In genomic region chr14:91328313-91329050, GRCh38 we compare ENCODE assay signal across 17 cellular contexts.
DNase-seq lines count a peak whose midpoint lies in the region; TF ChIP-seq lines count a peak whose summit lies in the region.
"Had no signal": no experiment of that assay in that cellular context is flagged by ENCODE, and none has a peak within 500 bp of the region (broad histone marks: within the 10 kb centered on the region; RNA-seq: fewer than 3 reads in every experiment).

No MANE protein-coding gene starts in this region.

- no peaks in the 10 kb centered on the region for H3K36me3 ChIP-seq in osteoblast (ENCODE audit: insufficient read depth, low read length)
- H3K36me3 ChIP-seq in vagina: no peaks in the 10 kb centered on the region
- no peaks in the 10 kb centered on the region for H3K36me3 ChIP-seq in Caco-2 (ENCODE audit: control insufficient read depth, insufficient read depth, low read length)

- no peak overlapping the region for H3K4me3 Mint-ChIP-seq in activated CD4-positive, alpha-beta T cell treated with anti-CD3 and anti-CD28 coated beads, Interleukin-2, amount 10 ng/mL, durations not matched to agents 24 days and 14 days
- H3K4me3 Mint-ChIP-seq in Caco-2 (ENCODE audit: unreplicated experiment): no peak overlapping the region

- no peaks in the 10 kb centered on the region for H3K27me3 Mint-ChIP-seq in activated CD4-positive, alpha-beta T cell treated with anti-CD3 and anti-CD28 coated beads, Interleukin-2, amount 10 ng/mL, durations not matched to agents 24 days and 14 days
- H3K27me3 Mint-ChIP-seq in Caco-2 (ENCODE audit: insufficient read depth, unreplicated experiment): no peaks in the 10 kb centered on the region

- H4K20me1 ChIP-seq in osteoblast (ENCODE audit: insufficient read depth, low read length): no peaks in the 10 kb centered on the region

- H3K27ac Mint-ChIP-seq in activated CD4-positive, alpha-beta T cell treated with anti-CD3 and anti-CD28 coated beads, Interleukin-2, amount 10 ng/mL, durations not matched to agents 24 days and 14 days: peak overlapping the region; percentile 59
- H3K27ac Mint-ChIP-seq in Caco-2 (ENCODE audit: unreplicated experiment): no peak overlapping the region

- H2AFZ ChIP-seq in osteoblast (ENCODE audit: low read length): no peak overlapping the region

- no peak for DNase-seq in activated CD4-positive, alpha-beta T cell treated with anti-CD3 and anti-CD28 coated beads, Interleukin-2, amount 10 ng/mL, durations not matched to agents 24 days and 14 days
- DNase-seq in activated CD4-positive, alpha-beta T cell treated with anti-CD3 and anti-CD28 coated beads for 48 hours: no peak
- DNase-seq in RWPE1 (ENCODE audit: low spot score): no peak
- no peak for DNase-seq in caudate nucleus (lab: John Stamatoyannopoulos, UW)
- peak; percentile 46 for DNase-seq in osteoblast (ENCODE audit: insufficient read length, low spot score, missing footprints)
- no peak for DNase-seq in vagina (ENCODE audit: extremely low spot score in 2 of 2)
- no peak for DNase-seq in UCSD-AML1 (lab: John Stamatoyannopoulos, UW; ENCODE audit: unreplicated experiment)
- no peak for DNase-seq in Caco-2
- DNase-seq: DND-41; MV-4-11; NCI-H2081 treated with DMSO at 0.1 percent for 48 hours; NCI-H524; PC-3; stimulated activated CD4-positive, alpha-beta T cell treated with anti-CD3 and anti-CD28 coated beads, Interleukin-15, amount 100 ng/mL, for 24 hours; stomach had no signal

- H3K9me3 ChIP-seq in osteoblast (ENCODE audit: low read depth, low read length) (no peaks in the 10 kb centered on the region), vagina (no peaks in the 10 kb centered on the region), Caco-2 (no peaks in the 10 kb centered on the region)
- H3K9me3 ChIP-seq: stomach had no signal

- intact Hi-C loops in activated CD4-positive, alpha-beta T cell treated with anti-CD3 and anti-CD28 coated beads, Interleukin-2, amount 10 ng/mL, durations not matched to agents 24 days and 14 days (cut with micrococcal nuclease): no loop called here
- intact Hi-C loops in vagina (cut with DNase I): no loop called here
- intact Hi-C loops in Caco-2 (cut with micrococcal nuclease; ENCODE audit: unreplicated experiment): no loop called here

- H3K27ac ChIP-seq in RWPE1: peak overlapping the region; percentile 49; the same call in 1 of the 2 replicates
- peak overlapping the region; percentile 31 for H3K27ac ChIP-seq in caudate nucleus (ENCODE audit: low read depth, low read length)
- H3K27ac ChIP-seq in osteoblast (ENCODE audit: low read depth, low read length): no peak overlapping the region
- H3K27ac ChIP-seq in vagina: no peak overlapping the region
- H3K27ac ChIP-seq: C4-2B, stomach had no signal

- no TSS peak for BruUV-seq in Caco-2 (replicated peaks; lab: Mats Ljungman, UMichigan)

- H3K4me1 Mint-ChIP-seq in activated CD4-positive, alpha-beta T cell treated with anti-CD3 and anti-CD28 coated beads, Interleukin-2, amount 10 ng/mL, durations not matched to agents 24 days and 14 days: peaks cover 76% of the 10 kb centered on the region
- H3K4me1 Mint-ChIP-seq in Caco-2 (ENCODE audit: low read depth, unreplicated experiment): peaks cover 6% of the 10 kb centered on the region

- H3K4me3 ChIP-seq in osteoblast (ENCODE audit: insufficient read depth, low read length): no peak overlapping the region
- H3K4me3 ChIP-seq in vagina: no peak overlapping the region
- H3K4me3 ChIP-seq in Caco-2 (ENCODE audit: low read depth, low read length): no peak overlapping the region
- H3K4me3 ChIP-seq: lung, stomach had no signal

- CTCF ChIA-PET in RWPE1 (lab: Yijun Ruan, JAX): interaction anchor here (1.5 kb wide), 1 partner anchor 90 kb away, joined by 4 read pairs; the partner anchor contains the start of gene CCDC88C
- CTCF ChIA-PET in Caco-2 (lab: Charles Lee): interaction anchor here (0.7 to 0.8 kb wide), 2 partner anchors 15 to 90 kb away, joined by 3 read pairs; no protein-coding TSS in a partner anchor

- no peaks in the 10 kb centered on the region for H3K79me2 ChIP-seq in osteoblast (ENCODE audit: insufficient read depth, low read length)

- peaks cover 56% of the 10 kb centered on the region for H3K36me3 Mint-ChIP-seq in activated CD4-positive, alpha-beta T cell treated with anti-CD3 and anti-CD28 coated beads, Interleukin-2, amount 10 ng/mL, durations not matched to agents 24 days and 14 days (ENCODE audit: low read depth)
- peaks cover 9% of the 10 kb centered on the region for H3K36me3 Mint-ChIP-seq in Caco-2 (ENCODE audit: insufficient read depth, unreplicated experiment)

- TF ChIP-seq POLR2A in vagina (IDR thresholded peaks at IDR 0.05): no peak

- TF ChIP-seq CTCF in RWPE1 (conservative IDR thresholded peaks at IDR 0.05; ENCODE audit: low read depth) (no peak), osteoblast (IDR thresholded peaks at IDR 0.05; ENCODE audit: extremely low read depth, low read depth, low read length) (no peak), vagina (IDR thresholded peaks at IDR 0.05) (no peak), Caco-2 (IDR thresholded peaks at IDR 0.05; ENCODE audit: insufficient read depth in 1 of 2, low read depth in 1 of 2, low read length in 1 of 2, severe bottlenecking in 1 of 2, unreplicated experiment in 1 of 2) (no peak)

- H3K27me3 ChIP-seq in osteoblast (ENCODE audit: insufficient read depth, low read length) (peaks cover 7% of the 10 kb centered on the region), vagina (no peaks in the 10 kb centered on the region), Caco-2 (replicated peaks; ENCODE audit: control insufficient read depth, insufficient read depth, low read length) (no peaks in the 10 kb centered on the region)
- H3K27me3 ChIP-seq: stomach had no signal

- H3K4me2 ChIP-seq in osteoblast (ENCODE audit: insufficient read depth, low read length): no peak overlapping the region

- no peaks in the 10 kb centered on the region for H3K9me3 Mint-ChIP-seq in activated CD4-positive, alpha-beta T cell treated with anti-CD3 and anti-CD28 coated beads, Interleukin-2, amount 10 ng/mL, durations not matched to agents 24 days and 14 days
- H3K9me3 Mint-ChIP-seq in Caco-2 (ENCODE audit: unreplicated experiment): no peaks in the 10 kb centered on the region

- H3K4me1 ChIP-seq in osteoblast (ENCODE audit: insufficient read depth, low read length) (peaks cover 10% of the 10 kb centered on the region), vagina (peaks cover 21% of the 10 kb centered on the region), Caco-2 (no peaks in the 10 kb centered on the region)

- POLR2A ChIA-PET in RWPE1 (lab: Yijun Ruan, JAX; ENCODE audit: low non-redundant PET) (no interaction called here), Caco-2 (lab: Charles Lee) (no interaction called here)

Comparison
In these comparisons a context has a peak if more than half of its experiments do, and no peak if none do; other contexts are left out.
1. H3K27ac ChIP-seq: peak in RWPE1 (single experiment) and caudate nucleus (single experiment); none in osteoblast (single experiment) and vagina (single experiment).